In genomic region chr6:131890091-131890490, GRCh38 we compare ENCODE assay signal across 20 cellular contexts.
DNase-seq lines count a peak whose midpoint lies in the region; TF ChIP-seq lines count a peak whose summit lies in the region.
"Had no signal": no experiment of that assay in that cellular context is flagged by ENCODE, and none has a peak within 500 bp of the region (broad histone marks: within the 10 kb centered on the region; RNA-seq: fewer than 3 reads in every experiment).

No MANE protein-coding gene starts in this region.

- no peaks in the 10 kb centered on the region for H3F3A ChIP-seq in neural progenitor cell (ENCODE audit: low read depth)

- no peak overlapping the region for H3K9ac ChIP-seq in neural progenitor cell

- H2AFZ ChIP-seq in neural progenitor cell (replicated peaks) = no peak overlapping the region

- H3K36me3 ChIP-seq in neural progenitor cell = no peaks in the 10 kb centered on the region

- H3K9me3 Mint-ChIP-seq in neural progenitor cell = peaks cover 5% of the 10 kb centered on the region
- H3K9me3 Mint-ChIP-seq: CD4-positive, alpha-beta T cell; HFFc6 had no signal

- no peak overlapping the region for H3K27ac Mint-ChIP-seq in neural progenitor cell
- H3K27ac Mint-ChIP-seq: CD4-positive, alpha-beta T cell; HFFc6 had no signal

- peaks cover 6% of the 10 kb centered on the region for H3K27me3 Mint-ChIP-seq in neural progenitor cell (ENCODE audit: insufficient read depth, low read depth)

- peaks cover 3% of the 10 kb centered on the region for H3K4me1 ChIP-seq in neural progenitor cell

- H3K36me3 Mint-ChIP-seq in neural progenitor cell = no peaks in the 10 kb centered on the region

- no peak overlapping the region for H3K27ac ChIP-seq in neural progenitor cell
- H3K27ac ChIP-seq: 22Rv1, A549, C4-2B had no signal

- H4K20me1 ChIP-seq in neural progenitor cell (ENCODE audit: low read depth) = no peaks in the 10 kb centered on the region

- no peak overlapping the region for H3K4me2 ChIP-seq in neural progenitor cell
- H3K4me2 ChIP-seq: A549 had no signal

- no peak overlapping the region for H3K4me3 Mint-ChIP-seq in neural progenitor cell
- H3K4me3 Mint-ChIP-seq: CD4-positive, alpha-beta T cell; HFFc6 had no signal

- in situ Hi-C loops in Caki2 (cut with HindIII; ENCODE audit: low pct_unique_long_range_greater_than_20kb, low sequenced_read_pairs) = no loop called here

- no peaks in the 10 kb centered on the region for H3K79me2 ChIP-seq in neural progenitor cell (ENCODE audit: low read depth)

- no peaks in the 10 kb centered on the region for H3K4me1 Mint-ChIP-seq in neural progenitor cell

- no peaks in the 10 kb centered on the region for H3K9me3 ChIP-seq in neural progenitor cell (ENCODE audit: low read depth)
- H3K9me3 ChIP-seq: A549, Caco-2 had no signal

- no peaks in the 10 kb centered on the region for H3K27me3 ChIP-seq in neural progenitor cell

- TF ChIP-seq CTCF in neural progenitor cell (IDR thresholded peaks at IDR 0.05) = no peak

- no peak overlapping the region for H3K4me3 ChIP-seq in neural progenitor cell
- H3K4me3 ChIP-seq: A549, GM12878 had no signal

- peak; percentile 37 for DNase-seq in Caki2 (ENCODE audit: low read depth)
- peak; percentile 32 for DNase-seq in glomerular visceral epithelial cell (ENCODE audit: extremely low spot score)
- peak; percentile 50 for DNase-seq in kidney tubule cell (ENCODE audit: low spot score)
- DNase-seq in renal cortical epithelial cell (ENCODE audit: low read depth) = peak; percentile 89
- no peak for DNase-seq in activated T-cell treated with anti-CD3 and anti-CD28 coated beads, Interleukin-2, amount 50 U/mL, for 1 hour
- no peak for DNase-seq in neural progenitor cell (ENCODE audit: low spot score)
- DNase-seq in HT-29 (ENCODE audit: low spot score) = no peak
- DNase-seq: AML-193; Caco-2; CD4-positive, alpha-beta T cell; DMS153; DND-41; EL; GOT3; H7; HFFc6 had no signal

Comparison
In these comparisons a context has a peak if more than half of its experiments do, and no peak if none do; other contexts are left out.
1. DNase-seq: peak in Caki2 (single experiment), glomerular visceral epithelial cell (single experiment), kidney tubule cell (single experiment) and renal cortical epithelial cell (single experiment); none in activated T-cell treated with anti-CD3 and anti-CD28 coated beads, Interleukin-2, amount 50 U/mL, for 1 hour (single experiment), neural progenitor cell (single experiment) and HT-29 (single experiment).